8 cellular contexts compared by ENCODE assay signal in the genomic region with DNA sequence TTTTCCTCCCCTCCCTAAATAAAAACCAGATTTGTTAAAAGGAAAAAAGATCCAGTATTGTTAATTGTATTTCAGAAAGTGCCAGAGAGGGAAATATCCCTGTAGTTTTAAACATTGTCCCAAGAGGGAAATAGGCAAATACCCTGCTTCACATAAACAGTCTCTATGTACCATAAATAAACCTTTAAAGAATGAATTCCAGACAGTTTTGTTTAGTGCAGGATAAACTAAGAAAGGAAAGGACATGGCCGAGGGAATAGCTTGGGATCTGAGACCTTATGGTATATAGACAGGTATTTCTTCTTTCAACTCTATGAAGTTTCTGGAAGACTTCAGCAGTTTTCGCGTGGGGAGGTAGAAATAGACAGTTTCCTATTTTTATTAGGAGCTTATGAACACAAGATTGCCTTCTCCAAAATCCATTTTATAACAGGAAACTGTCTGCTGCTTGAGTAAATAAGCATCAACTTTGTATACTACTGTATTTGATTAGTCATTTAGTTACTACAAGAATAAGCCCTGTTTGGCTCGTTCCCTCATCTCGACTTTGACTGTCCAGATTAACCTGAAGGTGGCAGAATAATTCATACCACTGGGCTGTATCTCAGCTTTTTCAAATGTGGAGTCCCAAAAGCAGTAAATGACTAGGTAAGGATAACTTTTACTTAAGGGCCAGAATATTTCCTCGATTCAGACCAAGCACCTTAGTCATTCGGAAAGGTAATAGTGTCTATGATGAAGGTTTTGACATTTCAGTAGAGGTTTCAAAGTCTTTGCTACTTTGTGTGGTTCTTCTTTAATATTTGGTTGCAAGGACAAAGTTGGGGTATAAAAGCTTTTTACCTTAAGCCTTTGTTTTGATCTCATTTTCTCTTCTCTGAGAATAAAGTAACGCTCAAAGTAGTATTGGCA.
A peak's percentile ranks its signal among the peaks of the same experiment; 100 is the strongest.
DNase-seq lines count a peak whose midpoint lies in the region; ATAC-seq and TF ChIP-seq lines count a peak whose summit lies in the region.

No MANE protein-coding gene starts in this region.

- no peaks in the 10 kb centered on the region for H3K9me3 ChIP-seq in ascending aorta
- H3K9me3 ChIP-seq in stomach smooth muscle (ENCODE audit: control insufficient read depth in 2 of 2, low read length in 2 of 2) = no peaks in the 10 kb centered on the region

- intact Hi-C loops in ascending aorta (cut with DNase I) = loop anchor here (1.0 to 5.0 kb wide), 4 partner anchors 41 to 213 kb away; no protein-coding TSS in a partner anchor

- H3K9ac ChIP-seq in stomach smooth muscle (ENCODE audit: low read length in 2 of 2) = no peak overlapping the region

- peaks cover 19 to 51% of the 10 kb centered on the region in 2 donors for H3K4me1 ChIP-seq in ascending aorta
- peaks cover 27% of the 10 kb centered on the region for H3K4me1 ChIP-seq in stomach smooth muscle (ENCODE audit: control insufficient read depth, insufficient read depth, low read length)

- peak; percentile 40 to 52 (median 49) for TF ChIP-seq CTCF in ascending aorta (IDR thresholded peaks at IDR 0.05)

- DNase-seq in stimulated activated CD8-positive, alpha-beta memory T cell treated with anti-CD3 and anti-CD28 coated beads, Interleukin-12 subunit alpha, Interleukin-12 subunit beta, amount 100 ng/mL, for 1 hour (ENCODE audit: low read depth) = peak; percentile 6
- DNase-seq in stimulated activated CD8-positive, alpha-beta memory T cell treated with anti-CD3 and anti-CD28 coated beads, Interleukin-4, amount 100 ng/mL, for 48 hours = no peak
- DNase-seq in ascending aorta (ENCODE audit: low spot score in 2 of 2) = no peak
- DNase-seq in inferior parietal cortex (ENCODE audit: extremely low spot score) = peak; percentile 53
- no peak for DNase-seq in NCI-H2227 (lab: John Stamatoyannopoulos, UW; ENCODE audit: unreplicated experiment)
- no peak for DNase-seq in T1000 (lab: John Stamatoyannopoulos, UW)

- ATAC-seq in GM18502 (IDR thresholded peaks at IDR 0.05; ENCODE audit: poor library complexity, unreplicated experiment) = no peak

- H3K36me3 ChIP-seq in ascending aorta (peaks cover 0 to 22% of the 10 kb centered on the region in 2 donors), stomach smooth muscle (ENCODE audit: control insufficient read depth in 2 of 2, insufficient read depth in 2 of 2, low read length in 2 of 2) (peaks cover 10 to 21% of the 10 kb centered on the region in 2 donors)

- H3K27me3 ChIP-seq in ascending aorta (no peaks in the 10 kb centered on the region), stomach smooth muscle (ENCODE audit: control insufficient read depth in 1 of 2, insufficient read depth in 2 of 2, low read length in 2 of 2) (no peaks in the 10 kb centered on the region)

- no peak overlapping the region for H3K4me3 ChIP-seq in ascending aorta
- H3K4me3 ChIP-seq in stomach smooth muscle (ENCODE audit: low read length in 2 of 2) = no peak overlapping the region

- peak overlapping the region; percentile 75 to 83 for H3K27ac ChIP-seq in ascending aorta
- peak overlapping the region; percentile 37 for H3K27ac ChIP-seq in stomach smooth muscle (ENCODE audit: low read length)

Comparison
In these comparisons a context has a peak if more than half of its experiments do, and no peak if none do; other contexts are left out.
1. DNase-seq: peak in stimulated activated CD8-positive, alpha-beta memory T cell treated with anti-CD3 and anti-CD28 coated beads, Interleukin-12 subunit alpha, Interleukin-12 subunit beta, amount 100 ng/mL, for 1 hour (single experiment) and inferior parietal cortex (single experiment); none in stimulated activated CD8-positive, alpha-beta memory T cell treated with anti-CD3 and anti-CD28 coated beads, Interleukin-4, amount 100 ng/mL, for 48 hours (single experiment), ascending aorta (0 of 2), NCI-H2227 (single experiment) and T1000 (single experiment).